In the genomic region with DNA sequence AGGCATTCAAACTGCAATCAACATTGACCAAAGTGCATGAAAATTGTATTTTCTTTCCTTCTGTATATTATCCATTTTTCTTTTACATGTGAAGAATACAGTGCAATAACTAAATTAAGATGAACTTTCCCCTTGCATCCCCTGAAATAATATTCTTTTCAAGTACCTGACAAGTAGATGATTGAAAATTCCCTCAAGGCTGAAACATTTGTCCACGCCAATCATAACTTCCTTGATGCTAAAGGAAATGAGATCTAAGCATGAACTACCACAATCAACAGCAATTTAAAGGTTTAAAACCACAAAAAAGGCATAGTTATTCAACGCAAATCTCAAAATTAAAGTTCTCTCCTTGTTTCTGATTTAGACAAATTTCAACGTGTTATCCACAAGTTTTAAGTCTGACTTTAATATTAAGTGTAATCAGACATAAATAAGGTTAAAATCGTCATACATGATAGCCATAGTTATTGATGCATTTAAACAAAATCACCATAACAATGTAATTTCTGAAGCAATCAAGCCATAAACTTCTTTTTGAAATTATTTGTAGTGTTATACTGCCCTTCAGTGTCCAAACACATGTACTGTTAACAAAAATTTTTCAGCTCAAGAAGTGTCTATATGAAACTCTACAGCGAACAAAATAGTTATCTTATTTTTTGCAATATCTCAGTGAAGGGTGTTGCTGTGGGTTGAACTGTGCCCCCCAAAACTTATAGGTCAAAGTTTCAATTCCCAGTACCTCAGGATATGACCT, we compare ENCODE assay signal across 15 cellular contexts.
A peak's percentile ranks its signal among the peaks of the same experiment; 100 is the strongest.
DNase-seq lines count a peak whose midpoint lies in the region; ATAC-seq and TF ChIP-seq lines count a peak whose summit lies in the region.
"Had no signal": no experiment of that assay in that cellular context is flagged by ENCODE, and none has a peak within 500 bp of the region (broad histone marks: within the 10 kb centered on the region; RNA-seq: fewer than 3 reads in every experiment).

No MANE protein-coding gene starts in this region.

- no peak overlapping the region for H2AFZ ChIP-seq in neural progenitor cell (replicated peaks)

- H3K4me1 Mint-ChIP-seq in neural progenitor cell: no peaks in the 10 kb centered on the region
- H3K4me1 Mint-ChIP-seq: naive B cell had no signal

- no peak overlapping the region for H3K4me3 Mint-ChIP-seq in neural progenitor cell
- H3K4me3 Mint-ChIP-seq: CD8-positive, alpha-beta T cell; naive B cell had no signal

- H3K27me3 ChIP-seq in Panc1 (ENCODE audit: control insufficient read depth, insufficient read depth, low read length) (no peaks in the 10 kb centered on the region), neural progenitor cell (no peaks in the 10 kb centered on the region)

- no peak for ATAC-seq in Panc1
- ATAC-seq: CD8-positive, alpha-beta T cell; right cardiac atrium had no signal

- no TSS peak for BruUV-seq in Panc1 (replicated peaks; lab: Mats Ljungman, UMichigan)

- no peak overlapping the region for H3K27ac ChIP-seq in Panc1 (ENCODE audit: low read length)
- H3K27ac ChIP-seq in neural progenitor cell: no peak overlapping the region

- peak; percentile 36 for DNase-seq in ELR (ENCODE audit: low read depth)
- no peak for DNase-seq in Panc1 (ENCODE audit: low read depth, low spot score)
- DNase-seq in epithelial cell of esophagus (ENCODE audit: low read depth): no peak
- no peak for DNase-seq in neural progenitor cell (ENCODE audit: low spot score)
- DNase-seq in SK-N-DZ (ENCODE audit: low spot score): no peak
- DNase-seq in NK-92 (lab: John Stamatoyannopoulos, UW; ENCODE audit: unreplicated experiment): no peak
- no peak for DNase-seq in HUDEP-2 (lab: John Stamatoyannopoulos, UW; ENCODE audit: unreplicated experiment in 76 of 76)
- DNase-seq in HPDE6-E6E7 (ENCODE audit: extremely low spot score): no peak
- DNase-seq: activated CD4-positive, alpha-beta T cell treated with anti-CD3 and anti-CD28 coated beads for 1 hour; CD8-positive, alpha-beta T cell; GDM1; HCEC 1CT; naive B cell; NCI-H774; right cardiac atrium had no signal

- POLR2A ChIA-PET in Panc1 (lab: Charles Lee): no interaction called here

- no peaks in the 10 kb centered on the region for H4K20me1 ChIP-seq in neural progenitor cell (ENCODE audit: low read depth)

- H3K27me3 Mint-ChIP-seq in neural progenitor cell (ENCODE audit: insufficient read depth, low read depth): peaks cover 3% of the 10 kb centered on the region
- H3K27me3 Mint-ChIP-seq: naive B cell had no signal

- H3K4me1 ChIP-seq in Panc1 (ENCODE audit: control insufficient read depth, insufficient read depth, low read length) (no peaks in the 10 kb centered on the region), neural progenitor cell (no peaks in the 10 kb centered on the region)

- H3K36me3 Mint-ChIP-seq in neural progenitor cell: no peaks in the 10 kb centered on the region
- H3K36me3 Mint-ChIP-seq: CD8-positive, alpha-beta T cell; naive B cell had no signal

- H3F3A ChIP-seq in neural progenitor cell (ENCODE audit: low read depth): no peaks in the 10 kb centered on the region

- H3K4me2 ChIP-seq in neural progenitor cell: no peak overlapping the region

- no peaks in the 10 kb centered on the region for H3K9me3 ChIP-seq in Panc1 (ENCODE audit: control insufficient read depth, insufficient read depth, low read depth, low read length)
- no peaks in the 10 kb centered on the region for H3K9me3 ChIP-seq in neural progenitor cell (ENCODE audit: low read depth)

- H3K27ac Mint-ChIP-seq in neural progenitor cell: no peak overlapping the region
- H3K27ac Mint-ChIP-seq: CD8-positive, alpha-beta T cell; naive B cell had no signal

- H3K9ac ChIP-seq in neural progenitor cell: no peak overlapping the region

- intact Hi-C loops in Panc1 (cut with micrococcal nuclease; ENCODE audit: unreplicated experiment): no loop called here

- H3K36me3 ChIP-seq in Panc1 (ENCODE audit: control insufficient read depth, insufficient read depth, low read length): no peaks in the 10 kb centered on the region
- H3K36me3 ChIP-seq in neural progenitor cell: no peaks in the 10 kb centered on the region

- H3K4me3 ChIP-seq in Panc1 (ENCODE audit: low read depth in 2 of 2, low read length in 2 of 2) (no peak overlapping the region), epithelial cell of esophagus (ENCODE audit: low read length) (no peak overlapping the region), neural progenitor cell (no peak overlapping the region)

- CTCF ChIA-PET in Panc1 (lab: Charles Lee): no interaction called here

- peak; percentile 13; the same call in 1 of the 2 replicates for TF ChIP-seq CTCF in Panc1 (IDR thresholded peaks at IDR 0.05)
- TF ChIP-seq CTCF in epithelial cell of esophagus (IDR thresholded peaks at IDR 0.05; ENCODE audit: insufficient read depth, low read depth, low read length, missing control alignments): peak; percentile 20
- peak; percentile 8 for TF ChIP-seq CTCF in neural progenitor cell (IDR thresholded peaks at IDR 0.05)

- no peaks in the 10 kb centered on the region for H3K79me2 ChIP-seq in neural progenitor cell (ENCODE audit: low read depth)

- peaks cover 13% of the 10 kb centered on the region for H3K9me3 Mint-ChIP-seq in neural progenitor cell
- H3K9me3 Mint-ChIP-seq: CD8-positive, alpha-beta T cell had no signal

- in situ Hi-C loops in Panc1 (cut with HindIII; ENCODE audit: low pct_unique_long_range_greater_than_20kb, low sequenced_read_pairs): no loop called here
